9 cellular contexts compared by ENCODE assay signal in genomic region chr16:3123986-3124886, GRCh38. TPM values are rescaled to one million over a fixed set of nuclear protein-coding genes. Genes with fewer than 3 reads are reported as not detected.
DNase-seq lines count a peak whose midpoint lies in the region; ATAC-seq, FAIRE-seq and TF ChIP-seq lines count a peak whose summit lies in the region.
"Had no signal": no experiment of that assay in that cellular context is flagged by ENCODE, and none has a peak within 500 bp of the region (broad histone marks: within the 10 kb centered on the region; RNA-seq: fewer than 3 reads in every experiment).

No MANE protein-coding gene starts in this region.

- TF ChIP-seq CTCF in AG09319 (IDR thresholded peaks at IDR 0.05; ENCODE audit: low read depth, low read length) (peak; percentile 36), WI38 (IDR thresholded peaks at IDR 0.05; ENCODE audit: low read depth, low read length) (no peak), bronchial epithelial cell (IDR thresholded peaks at IDR 0.05; ENCODE audit: insufficient read depth, low read length, severe bottlenecking) (peak; percentile 43)

- H3K27me3 ChIP-seq in bronchial epithelial cell (ENCODE audit: control insufficient read depth, insufficient read depth, low read length) = no peaks in the 10 kb centered on the region

- H3K4me3 ChIP-seq in WI38 (ENCODE audit: low read depth, low read length) (peak overlapping the region; percentile 63), bronchial epithelial cell (ENCODE audit: low read depth, low read length) (peak overlapping the region; percentile 85)

- FAIRE-seq in bronchial epithelial cell (lab: Jason Lieb, UNC) = no peak
- FAIRE-seq: colon had no signal

- H3K36me3 ChIP-seq in bronchial epithelial cell (ENCODE audit: control insufficient read depth, insufficient read depth, low read length) = peaks cover 12% of the 10 kb centered on the region

- DNase-seq in AG09319 (ENCODE audit: extremely low read depth, low read depth) = peak; percentile 79
- peak; percentile 98 for DNase-seq in NCI-H2227 (lab: John Stamatoyannopoulos, UW; ENCODE audit: unreplicated experiment)
- peak; percentile 84 for DNase-seq in bronchial epithelial cell (ENCODE audit: low read depth)
- peak; percentile 98 for DNase-seq in islet precursor cell
- DNase-seq in stimulated activated CD4-positive, alpha-beta T cell treated with anti-CD3 and anti-CD28 coated beads, Interleukin-12 subunit alpha, Interleukin-12 subunit beta, amount 100 ng/mL, for 4 hours = peak; percentile 97

- ATAC-seq in GM18909 (IDR thresholded peaks at IDR 0.05; ENCODE audit: poor library complexity, unreplicated experiment) (peak; percentile 91), HG03159 (IDR thresholded peaks at IDR 0.05; ENCODE audit: unreplicated experiment) (peak; percentile 88)

RNA-seq across cellular contexts. Expression of gene ZNF213, which starts 10.6 kb away (rescaled TPM):
- total RNA-seq in bronchial epithelial cell = 7.6 and 10.6 TPM in 2 replicates

RNA-seq across cellular contexts. Expression of gene ZNF205, which starts 11.8 kb away (rescaled TPM):
- total RNA-seq in bronchial epithelial cell = 17.5 and 22.4 TPM in 2 replicates

RNA-seq across cellular contexts. Expression of gene ZSCAN10, which starts 25.1 kb away (rescaled TPM):
- not detected in 2 replicates for total RNA-seq in bronchial epithelial cell

RNA-seq across cellular contexts. Expression of gene IL32, which starts 58.8 kb away (rescaled TPM):
- total RNA-seq in bronchial epithelial cell = 0.53 and 2.8 TPM in 2 replicates

Comparison
In these comparisons a context has a peak if more than half of its experiments do, and no peak if none do; other contexts are left out.
1. Peak in every context shown above with its lines: DNase-seq, ATAC-seq and H3K4me3 ChIP-seq.